ENCODE assay signal across 1 cellular context in genomic region chr10:52779541-52780390, GRCh38.
TF ChIP-seq lines count a peak whose summit lies in the region.

No MANE protein-coding gene starts in this region.

TF ChIP-seq in HepG2, 621 proteins besides CTCF, POLR2A, EP300 and RAD21 (continued from another document and continues in another):
- TF ChIP-seq ARID3A (IDR thresholded peaks at IDR 0.05; ENCODE audit: low read depth, low read length) (0 out of 2 replicates have a peak, but pooled peaks have one; percentile 48), CBX5 (CRISPR knock-in tag; IDR thresholded peaks at IDR 0.05; ENCODE audit: borderline replicate concordance) (0 out of 2 replicates have a peak, but pooled peaks have one; percentile 60), XRCC5 (optimal IDR thresholded peaks at IDR 0.05; ENCODE audit: low read length) (peak; percentile 67), HOXA5 (CRISPR knock-in tag; IDR thresholded peaks at IDR 0.05) (0 out of 2 replicates have a peak, but pooled peaks have one; percentile 64), NR2C2 (CRISPR knock-in tag; IDR thresholded peaks at IDR 0.05; ENCODE audit: borderline replicate concordance) (no peak), NCOR1 (IDR thresholded peaks at IDR 0.05; ENCODE audit: borderline replicate concordance, low read length) (no peak), PRDM15 (CRISPR knock-in tag; IDR thresholded peaks at IDR 0.05) (no peak), XBP1 (CRISPR knock-in tag; IDR thresholded peaks at IDR 0.05) (no peak), FOXA3 (CRISPR knock-in tag; IDR thresholded peaks at IDR 0.05) (no peak), ZNF18 (CRISPR knock-in tag; IDR thresholded peaks at IDR 0.05; ENCODE audit: insufficient replicate concordance) (no peak), CREBL2 (CRISPR knock-in tag; IDR thresholded peaks at IDR 0.05; ENCODE audit: borderline replicate concordance) (no peak), PATZ1 (CRISPR knock-in tag; IDR thresholded peaks at IDR 0.05) (0 out of 2 replicates have a peak, but pooled peaks have one; percentile 43), HHEX (CRISPR knock-in tag; IDR thresholded peaks at IDR 0.05) (no peak), ZNF574 (CRISPR knock-in tag; IDR thresholded peaks at IDR 0.05) (peak; percentile 39; the same call in 1 of the 2 replicates), TEF (CRISPR knock-in tag; IDR thresholded peaks at IDR 0.05) (no peak), NCOA1 (CRISPR knock-in tag; IDR thresholded peaks at IDR 0.05) (no peak), THAP8 (CRISPR knock-in tag; IDR thresholded peaks at IDR 0.05; ENCODE audit: borderline replicate concordance) (no peak), ARID5B (CRISPR knock-in tag; IDR thresholded peaks at IDR 0.05) (peak; percentile 46), SSRP1 (CRISPR knock-in tag; IDR thresholded peaks at IDR 0.05) (0 out of 2 replicates have a peak, but pooled peaks have one; percentile 54), MIXL1 (CRISPR knock-in tag; IDR thresholded peaks at IDR 0.05) (no peak), TCF7 (IDR thresholded peaks at IDR 0.05; ENCODE audit: low read depth) (no peak), EEA1 (CRISPR knock-in tag; IDR thresholded peaks at IDR 0.05; ENCODE audit: borderline replicate concordance) (no peak), ZBTB7B (CRISPR knock-in tag; IDR thresholded peaks at IDR 0.05) (no peak), ZSCAN20 (CRISPR knock-in tag; IDR thresholded peaks at IDR 0.05; ENCODE audit: borderline replicate concordance) (no peak), HMGXB4 (CRISPR knock-in tag; IDR thresholded peaks at IDR 0.05; ENCODE audit: borderline replicate concordance in 1 of 2, low read depth in 1 of 2) (0 out of 4 replicates have a peak, but pooled peaks of 1 of the 2 experiments have one; percentile 20), ZNF354B (CRISPR knock-in tag; IDR thresholded peaks at IDR 0.05) (no peak), SALL1 (CRISPR knock-in tag; IDR thresholded peaks at IDR 0.05) (peak; percentile 31), MZF1 (CRISPR knock-in tag; IDR thresholded peaks at IDR 0.05; ENCODE audit: borderline replicate concordance) (no peak), ZNF225 (CRISPR knock-in tag; IDR thresholded peaks at IDR 0.05) (no peak), KDM2A (CRISPR knock-in tag; IDR thresholded peaks at IDR 0.05; ENCODE audit: borderline replicate concordance, low read depth) (peak; percentile 47; the same call in 1 of the 2 replicates), RBM22 (optimal IDR thresholded peaks at IDR 0.05; ENCODE audit: low read length) (no peak), HNF4A (CRISPR knock-in tag; IDR thresholded peaks at IDR 0.05) (peak; percentile 73), ZNF713 (CRISPR knock-in tag; IDR thresholded peaks at IDR 0.05) (no peak), ZC3H13 (CRISPR knock-in tag; IDR thresholded peaks at IDR 0.05) (no peak), ZNF747 (CRISPR knock-in tag; IDR thresholded peaks at IDR 0.05; ENCODE audit: borderline replicate concordance) (no peak), ZNF124 (CRISPR knock-in tag; IDR thresholded peaks at IDR 0.05) (no peak)
